22 cellular contexts compared by ENCODE assay signal in genomic region chr14:100279563-100279962, GRCh38. TPM values are rescaled to one million over a fixed set of nuclear protein-coding genes. Genes with fewer than 3 reads are reported as not detected.
DNase-seq lines count a peak whose midpoint lies in the region; ATAC-seq and TF ChIP-seq lines count a peak whose summit lies in the region.
"Had no signal": no experiment of that assay in that cellular context is flagged by ENCODE, and none has a peak within 500 bp of the region (broad histone marks: within the 10 kb centered on the region; RNA-seq: fewer than 3 reads in every experiment).

No MANE protein-coding gene starts in this region.

- no peak for DNase-seq in CD4-positive, alpha-beta T cell
- DNase-seq in HFFc6 (no peak), NCI-H526 (lab: John Stamatoyannopoulos, UW) (no peak), mucosa of descending colon (no peak), midbrain (lab: John Stamatoyannopoulos, UW) (no peak)
- no peak for DNase-seq in activated naive CD8-positive, alpha-beta T cell treated with anti-CD3 and anti-CD28 coated beads, Interleukin-2, amount 10 ng/mL, durations not matched to agents 7 days and 5 days
- DNase-seq in naive thymus-derived CD4-positive, alpha-beta T cell = no peak
- DNase-seq: activated CD4-positive, alpha-beta T cell treated with anti-CD3 and anti-CD28 coated beads, Interleukin-2, amount 10 ng/mL, durations not matched to agents 7 days and 5 days; anterior cingulate cortex; kidney glomerular epithelial cell; NCI-H1092; NCI-H2107; NCI-H526 treated with DMSO at 0.1 percent for 48 hours; stimulated activated CD4-positive, alpha-beta T cell treated with anti-CD3 and anti-CD28 coated beads, Interleukin-4, amount 100 ng/mL, for 24 hours; T-helper 9 cell had no signal

- H3K36me3 ChIP-seq in naive thymus-derived CD4-positive, alpha-beta T cell (ENCODE audit: control insufficient read depth in 2 of 3, insufficient read depth in 3 of 3, low read length in 3 of 3) = peaks cover 0 to 23% (median 2%) of the 10 kb centered on the region in 3 experiments
- H3K36me3 ChIP-seq in mucosa of descending colon (ENCODE audit: low read depth) = no peaks in the 10 kb centered on the region

- CTCF ChIA-PET in CD4-positive, alpha-beta T cell (lab: Charles Lee) = interaction anchor here (1.3 kb wide), 1 partner anchor 55 kb away, joined by 3 read pairs; no protein-coding TSS in a partner anchor
- CTCF ChIA-PET in naive thymus-derived CD4-positive, alpha-beta T cell (lab: Charles Lee) = no interaction called here

- no peak overlapping the region for H3K27ac ChIP-seq in CD4-positive, alpha-beta T cell (ENCODE audit: low read depth, low read length)
- peak overlapping the region; percentile 30 for H3K27ac ChIP-seq in naive thymus-derived CD4-positive, alpha-beta T cell (ENCODE audit: low read depth, low read length)
- H3K27ac ChIP-seq: pancreas had no signal

- no peaks in the 10 kb centered on the region for H3K9me3 ChIP-seq in CD4-positive, alpha-beta T cell (ENCODE audit: control insufficient read depth, low read length)
- H3K9me3 ChIP-seq in naive thymus-derived CD4-positive, alpha-beta T cell (ENCODE audit: control insufficient read depth in 2 of 3, low read length in 3 of 3) = no peaks in the 10 kb centered on the region
- H3K9me3 ChIP-seq in mucosa of descending colon = no peaks in the 10 kb centered on the region
- H3K9me3 ChIP-seq: pancreas had no signal

- H3K4me1 ChIP-seq in naive thymus-derived CD4-positive, alpha-beta T cell (ENCODE audit: control insufficient read depth in 2 of 2, insufficient read depth in 2 of 2, low read length in 2 of 2) = peaks cover 10 to 17% of the 10 kb centered on the region in 2 donors
- H3K4me1 ChIP-seq in mucosa of descending colon (ENCODE audit: low read depth) = no peaks in the 10 kb centered on the region
- H3K4me1 ChIP-seq: pancreas had no signal

- ATAC-seq in CD4-positive, alpha-beta T cell (ENCODE audit: poor library complexity) = no peak
- no peak for ATAC-seq in activated naive CD8-positive, alpha-beta T cell treated with anti-CD3 and anti-CD28 coated beads, Interleukin-2, amount 10 ng/mL, durations not matched to agents 7 days and 5 days (ENCODE audit: low read depth)
- no peak for ATAC-seq in naive thymus-derived CD4-positive, alpha-beta T cell
- ATAC-seq in mucosa of descending colon = no peak
- ATAC-seq: pancreas had no signal

- H3K4me3 ChIP-seq in naive thymus-derived CD4-positive, alpha-beta T cell (ENCODE audit: low read length) = no peak overlapping the region
- H3K4me3 ChIP-seq in mucosa of descending colon = no peak overlapping the region
- H3K4me3 ChIP-seq: pancreas had no signal

- no peaks in the 10 kb centered on the region for H3K9me3 Mint-ChIP-seq in CD4-positive, alpha-beta T cell
- no peaks in the 10 kb centered on the region for H3K9me3 Mint-ChIP-seq in HFFc6
- no peaks in the 10 kb centered on the region for H3K9me3 Mint-ChIP-seq in activated naive CD8-positive, alpha-beta T cell treated with anti-CD3 and anti-CD28 coated beads, Interleukin-2, amount 10 ng/mL, durations not matched to agents 7 days and 5 days
- H3K9me3 Mint-ChIP-seq in naive thymus-derived CD4-positive, alpha-beta T cell = no peaks in the 10 kb centered on the region
- H3K9me3 Mint-ChIP-seq: activated CD4-positive, alpha-beta T cell treated with anti-CD3 and anti-CD28 coated beads, Interleukin-2, amount 10 ng/mL, durations not matched to agents 7 days and 5 days; activated T-helper 1 cell treated with anti-CD3 and anti-CD28 coated beads, Interleukin-12 subunit alpha, Interleukin-12 subunit beta, Interleukin-2, Interleukin-4 antibody, amounts not matched to agents 30 ng/mL and 10 ng/mL and 1 ng/mL, durations not matched to agents 14 hours and 24 hours and 36 hours; mesothelial cell of epicardium had no signal

- peaks cover 57% of the 10 kb centered on the region for H3K36me3 Mint-ChIP-seq in CD4-positive, alpha-beta T cell (ENCODE audit: low read depth)
- H3K36me3 Mint-ChIP-seq in HFFc6 (ENCODE audit: low read depth) = peaks cover 10% of the 10 kb centered on the region; the same call in 1 of the 2 replicates
- peaks cover 7% of the 10 kb centered on the region for H3K36me3 Mint-ChIP-seq in activated naive CD8-positive, alpha-beta T cell treated with anti-CD3 and anti-CD28 coated beads, Interleukin-2, amount 10 ng/mL, durations not matched to agents 7 days and 5 days
- peaks cover 0 to 11% (median 4%) of the 10 kb centered on the region in 5 donors for H3K36me3 Mint-ChIP-seq in naive thymus-derived CD4-positive, alpha-beta T cell
- H3K36me3 Mint-ChIP-seq: mesothelial cell of epicardium had no signal

- H3K27me3 Mint-ChIP-seq in CD4-positive, alpha-beta T cell = no peaks in the 10 kb centered on the region
- peaks cover 4% of the 10 kb centered on the region for H3K27me3 Mint-ChIP-seq in HFFc6 (ENCODE audit: insufficient read depth)
- H3K27me3 Mint-ChIP-seq in activated naive CD8-positive, alpha-beta T cell treated with anti-CD3 and anti-CD28 coated beads, Interleukin-2, amount 10 ng/mL, durations not matched to agents 7 days and 5 days = no peaks in the 10 kb centered on the region
- H3K27me3 Mint-ChIP-seq in naive thymus-derived CD4-positive, alpha-beta T cell = no peaks in the 10 kb centered on the region
- H3K27me3 Mint-ChIP-seq: activated CD4-positive, alpha-beta T cell treated with anti-CD3 and anti-CD28 coated beads, Interleukin-2, amount 10 ng/mL, durations not matched to agents 7 days and 5 days had no signal

- no peak for TF ChIP-seq CTCF in CD4-positive, alpha-beta T cell (IDR thresholded peaks at IDR 0.05)
- TF ChIP-seq CTCF in HFFc6 (IDR thresholded peaks at IDR 0.05) = no peak
- no peak for TF ChIP-seq CTCF in mucosa of descending colon (IDR thresholded peaks at IDR 0.05)

- POLR2A ChIA-PET in CD4-positive, alpha-beta T cell (lab: Charles Lee) = no interaction called here
- POLR2A ChIA-PET in activated naive CD8-positive, alpha-beta T cell treated with anti-CD3 and anti-CD28 coated beads, Interleukin-2, amount 10 ng/mL, durations not matched to agents 7 days and 5 days (lab: Charles Lee) = no interaction called here
- POLR2A ChIA-PET in naive thymus-derived CD4-positive, alpha-beta T cell (lab: Charles Lee) = no interaction called here

- H3K27ac Mint-ChIP-seq in CD4-positive, alpha-beta T cell = peak overlapping the region; percentile 53
- peak overlapping the region; percentile 22; the same call in 1 of the 2 replicates for H3K27ac Mint-ChIP-seq in HFFc6
- peak overlapping the region; percentile 74 for H3K27ac Mint-ChIP-seq in activated naive CD8-positive, alpha-beta T cell treated with anti-CD3 and anti-CD28 coated beads, Interleukin-2, amount 10 ng/mL, durations not matched to agents 7 days and 5 days
- peak overlapping the region in 7 of 9 donors; percentile 39 to 87 (median 80) for H3K27ac Mint-ChIP-seq in naive thymus-derived CD4-positive, alpha-beta T cell
- H3K27ac Mint-ChIP-seq: activated CD4-positive, alpha-beta T cell treated with anti-CD3 and anti-CD28 coated beads, Interleukin-2, amount 10 ng/mL, durations not matched to agents 7 days and 5 days; activated T-helper 1 cell treated with anti-CD3 and anti-CD28 coated beads, Interleukin-12 subunit alpha, Interleukin-12 subunit beta, Interleukin-2, Interleukin-4 antibody, amounts not matched to agents 30 ng/mL and 10 ng/mL and 1 ng/mL, durations not matched to agents 14 hours and 24 hours and 36 hours; mesothelial cell of epicardium had no signal

- intact Hi-C loops in CD4-positive, alpha-beta T cell (cut with DNase I, micrococcal nuclease) = no loop called here
- intact Hi-C loops in naive thymus-derived CD4-positive, alpha-beta T cell (cut with micrococcal nuclease) = no loop called here
- intact Hi-C loops in mucosa of descending colon (cut with DNase I, micrococcal nuclease) = no loop called here

- peaks cover 45% of the 10 kb centered on the region for H3K4me1 Mint-ChIP-seq in CD4-positive, alpha-beta T cell (ENCODE audit: low read depth)
- H3K4me1 Mint-ChIP-seq in HFFc6 (ENCODE audit: low read depth) = peaks cover 43% of the 10 kb centered on the region
- H3K4me1 Mint-ChIP-seq in activated naive CD8-positive, alpha-beta T cell treated with anti-CD3 and anti-CD28 coated beads, Interleukin-2, amount 10 ng/mL, durations not matched to agents 7 days and 5 days = peaks cover 29% of the 10 kb centered on the region
- peaks cover 18 to 53% (median 42%) of the 10 kb centered on the region in 7 donors for H3K4me1 Mint-ChIP-seq in naive thymus-derived CD4-positive, alpha-beta T cell

- no peak overlapping the region for H3K4me3 Mint-ChIP-seq in CD4-positive, alpha-beta T cell
- no peak overlapping the region for H3K4me3 Mint-ChIP-seq in HFFc6
- H3K4me3 Mint-ChIP-seq in activated naive CD8-positive, alpha-beta T cell treated with anti-CD3 and anti-CD28 coated beads, Interleukin-2, amount 10 ng/mL, durations not matched to agents 7 days and 5 days = no peak overlapping the region
- H3K4me3 Mint-ChIP-seq in naive thymus-derived CD4-positive, alpha-beta T cell = no peak overlapping the region
- H3K4me3 Mint-ChIP-seq: activated CD4-positive, alpha-beta T cell treated with anti-CD3 and anti-CD28 coated beads, Interleukin-2, amount 10 ng/mL, durations not matched to agents 7 days and 5 days; activated T-helper 1 cell treated with anti-CD3 and anti-CD28 coated beads, Interleukin-12 subunit alpha, Interleukin-12 subunit beta, Interleukin-2, Interleukin-4 antibody, amounts not matched to agents 30 ng/mL and 10 ng/mL and 1 ng/mL, durations not matched to agents 14 hours and 24 hours and 36 hours; mesothelial cell of epicardium had no signal

- H3K27me3 ChIP-seq in CD4-positive, alpha-beta T cell (ENCODE audit: control insufficient read depth, insufficient read depth, low read length) = no peaks in the 10 kb centered on the region
- no peaks in the 10 kb centered on the region for H3K27me3 ChIP-seq in naive thymus-derived CD4-positive, alpha-beta T cell (ENCODE audit: control insufficient read depth in 2 of 2, insufficient read depth in 2 of 2, low read length in 2 of 2)
- H3K27me3 ChIP-seq: pancreas had no signal

RNA-seq across cellular contexts. Expression of gene SLC25A29, which starts 26.7 kb away (rescaled TPM):
- total RNA-seq in CD4-positive, alpha-beta T cell = 1 to 10 TPM; 2.5 TPM
- total RNA-seq in HFFc6 (2021; fragmentation: NEBNext Ultra II Directional; extraction: Animal tissue kit (Norgen Biotek cat#: 25700)) = 1 to 10 TPM; 6.5 to 8.6 (median 7.7) TPM
- 10 to 100 TPM; 17.3 to 18.1 TPM for total RNA-seq in activated naive CD8-positive, alpha-beta T cell treated with anti-CD3 and anti-CD28 coated beads, Interleukin-2, amount 10 ng/mL, durations not matched to agents 7 days and 5 days
- 10 to 100 TPM in 3 of 5 experiments, 1 to 10 TPM in 2; 5.9 to 25.6 (median 10.4) TPM for total RNA-seq in naive thymus-derived CD4-positive, alpha-beta T cell
- polyA plus RNA-seq in naive thymus-derived CD4-positive, alpha-beta T cell = 1 to 10 TPM in 1 of 2 donors, under 1 TPM in 1; 0.38 to 5.3 TPM
- total RNA-seq in mucosa of descending colon = 10 to 100 TPM; 19.6 to 28.2 (median 28.1) TPM

RNA-seq across cellular contexts. Expression of gene YY1, which starts 40.6 kb away (rescaled TPM):
- 10 to 100 TPM; 68.9 to 70.4 TPM for total RNA-seq in CD4-positive, alpha-beta T cell
- 10 to 100 TPM; 57.0 to 70.8 (median 68.1) TPM for total RNA-seq in HFFc6 (2021; fragmentation: NEBNext Ultra II Directional; extraction: Animal tissue kit (Norgen Biotek cat#: 25700))
- 10 to 100 TPM; 86.4 to 89.6 TPM for total RNA-seq in activated naive CD8-positive, alpha-beta T cell treated with anti-CD3 and anti-CD28 coated beads, Interleukin-2, amount 10 ng/mL, durations not matched to agents 7 days and 5 days
- 10 to 100 TPM; 65.8 to 99.7 (median 92.2) TPM for total RNA-seq in naive thymus-derived CD4-positive, alpha-beta T cell
- polyA plus RNA-seq in naive thymus-derived CD4-positive, alpha-beta T cell = 10 to 100 TPM; 15.2 to 18.0 TPM
- total RNA-seq in mucosa of descending colon = 10 to 100 TPM; 60.8 to 78.7 (median 72.9) TPM

RNA-seq across cellular contexts. Expression of gene SLC25A47, which starts 43.6 kb away (rescaled TPM):
- not detected for total RNA-seq in CD4-positive, alpha-beta T cell
- not detected for total RNA-seq in HFFc6 (2021; fragmentation: NEBNext Ultra II Directional; extraction: Animal tissue kit (Norgen Biotek cat#: 25700))
- not detected for total RNA-seq in activated naive CD8-positive, alpha-beta T cell treated with anti-CD3 and anti-CD28 coated beads, Interleukin-2, amount 10 ng/mL, durations not matched to agents 7 days and 5 days
- total RNA-seq in naive thymus-derived CD4-positive, alpha-beta T cell = not detected
- not detected for polyA plus RNA-seq in naive thymus-derived CD4-positive, alpha-beta T cell
- under 1 TPM in 1 of 3 donors, not detected in 2; 0.17 TPM for total RNA-seq in mucosa of descending colon
- total RNA-seq: activated CD4-positive, alpha-beta T cell treated with anti-CD3 and anti-CD28 coated beads, Interleukin-2, amount 10 ng/mL, durations not matched to agents 7 days and 5 days; activated T-helper 1 cell treated with anti-CD3 and anti-CD28 coated beads, Interleukin-12 subunit alpha, Interleukin-12 subunit beta, Interleukin-2, Interleukin-4 antibody, amounts not matched to agents 30 ng/mL and 10 ng/mL and 1 ng/mL, durations not matched to agents 14 hours and 24 hours and 36 hours; fibroblast of villous mesenchyme; H4; mesothelial cell of epicardium; temporal lobe had no signal
- polyA plus RNA-seq: BJ had no signal

Comparison
In these comparisons a context has a peak if more than half of its experiments do, and no peak if none do; other contexts are left out.
1. H3K27ac Mint-ChIP-seq: peak in every context shown above with its lines; median percentile 80 in naive thymus-derived CD4-positive, alpha-beta T cell; 74 in activated naive CD8-positive, alpha-beta T cell treated with anti-CD3 and anti-CD28 coated beads, Interleukin-2, amount 10 ng/mL, durations not matched to agents 7 days and 5 days; 53 in CD4-positive, alpha-beta T cell; 22 in HFFc6.